Comparison of ENCODE assay signal across 17 cellular contexts in genomic region chr7:36204044-36204663, GRCh38.
"Had no signal": no experiment of that assay in that cellular context is flagged by ENCODE, and none has a peak within 500 bp of the region (broad histone marks: within the 10 kb centered on the region; RNA-seq: fewer than 3 reads in every experiment).

No MANE protein-coding gene starts in this region.

- H2AFZ ChIP-seq: parathyroid adenoma had no signal

- H3K27ac ChIP-seq: adrenal gland, epithelial cell of prostate, parathyroid adenoma, thyroid gland, WERI-Rb-1 had no signal

- H3K4me3 ChIP-seq: adrenal gland, left ventricle myocardium inferior, thyroid gland had no signal

- H3K27me3 ChIP-seq: adrenal gland, thyroid gland had no signal

- H3K36me3 ChIP-seq: adrenal gland, left ventricle myocardium inferior, thyroid gland, WERI-Rb-1 had no signal

- H3K9me3 ChIP-seq: adrenal gland, left ventricle myocardium inferior, thyroid gland had no signal

- ATAC-seq: activated CD4-positive, alpha-beta T cell treated with anti-CD3 and anti-CD28 coated beads for 36 hours; activated naive CD4-positive, alpha-beta T cell treated with anti-CD3 and anti-CD28 coated beads, Interleukin-2, amount 50 U/mL, for 72 hours had no signal

- H3K79me2 ChIP-seq: parathyroid adenoma had no signal

- H3K9ac ChIP-seq: parathyroid adenoma had no signal

- DNase-seq: activated CD4-positive, alpha-beta T cell treated with anti-CD3 and anti-CD28 coated beads for 36 hours; activated CD4-positive, alpha-beta T cell treated with anti-CD3 and anti-CD28 coated beads, Interleukin-2, amount 50 U/mL, for 48 hours; activated gamma-delta T cell treated with Interleukin-2 at 50 U/mL for 16 hours; dermis blood vessel endothelial cell; effector memory CD4-positive, alpha-beta T cell; foreskin melanocyte; left ventricle myocardium inferior; mammary epithelial cell; stimulated activated CD8-positive, alpha-beta memory T cell treated with anti-CD3 and anti-CD28 coated beads, Interleukin-4, amount 100 ng/mL, for 48 hours; stimulated activated naive CD4-positive, alpha-beta T cell treated with Interleukin-2 at 50 U/mL for 16 hours; SW 1271; thyroid gland; WERI-Rb-1 had no signal
